ENCODE assay signal across 1 cellular context in the genomic region with DNA sequence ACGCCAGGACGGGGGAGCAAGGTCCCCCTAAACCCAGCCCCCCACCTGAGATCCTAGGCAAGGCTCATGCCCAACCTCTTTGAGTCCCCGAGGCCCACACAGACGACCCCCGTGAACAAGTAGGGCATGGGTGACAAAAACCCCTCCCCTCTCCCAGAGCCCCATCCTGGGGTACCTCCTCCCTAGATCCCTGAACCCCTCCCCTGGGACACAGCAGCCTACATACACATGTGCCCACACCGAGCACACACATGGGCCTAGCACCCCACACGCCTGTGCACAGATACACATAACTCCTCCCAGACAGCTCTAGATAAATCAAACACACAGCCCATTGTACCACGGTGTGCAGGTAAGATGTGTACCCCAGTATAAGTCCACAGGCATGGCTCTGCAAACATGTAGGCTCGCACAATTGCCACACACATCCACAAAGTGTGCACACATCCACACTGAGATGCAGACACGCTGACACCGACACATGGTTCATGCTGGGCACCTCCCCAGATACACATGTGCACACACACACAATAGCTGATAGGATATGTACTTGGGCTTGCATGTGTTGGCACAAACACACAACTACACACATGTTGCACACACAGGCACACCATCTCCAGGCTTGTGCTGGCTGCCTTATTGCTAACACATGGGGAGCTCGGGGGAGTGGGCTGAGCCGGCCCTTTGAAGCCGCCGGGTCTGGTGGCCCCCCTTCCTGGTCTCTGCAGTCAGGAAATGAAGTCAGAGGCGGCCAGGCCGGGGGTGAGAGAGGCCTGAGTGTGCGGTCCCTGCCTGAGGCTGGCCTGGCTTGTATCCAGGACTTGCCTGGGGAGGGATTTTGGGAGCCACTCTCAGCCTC.
TF ChIP-seq lines count a peak whose summit lies in the region.

No MANE protein-coding gene starts in this region.

TF ChIP-seq in GM12878, 131 proteins besides CTCF, POLR2A, EP300 and RAD21:
- TF ChIP-seq ETV6 (conservative IDR thresholded peaks at IDR 0.05 in 1 of 2, IDR thresholded peaks at IDR 0.05 in 1 of 2; ENCODE audit: borderline replicate concordance in 1 of 2, low read depth in 1 of 2) (no peak), SUPT20H (IDR thresholded peaks at IDR 0.05; ENCODE audit: borderline replicate concordance, control insufficient read depth, low read depth, low read length) (no peak), TCF12 (IDR thresholded peaks at IDR 0.05; ENCODE audit: low read depth, low read length) (no peak), ZSCAN29 (IDR thresholded peaks at IDR 0.05) (no peak), MEF2B (IDR thresholded peaks at IDR 0.05; ENCODE audit: partially characterized antibody, poor library complexity, severe bottlenecking) (no peak)
- TF ChIP-seq, protein P1, sequence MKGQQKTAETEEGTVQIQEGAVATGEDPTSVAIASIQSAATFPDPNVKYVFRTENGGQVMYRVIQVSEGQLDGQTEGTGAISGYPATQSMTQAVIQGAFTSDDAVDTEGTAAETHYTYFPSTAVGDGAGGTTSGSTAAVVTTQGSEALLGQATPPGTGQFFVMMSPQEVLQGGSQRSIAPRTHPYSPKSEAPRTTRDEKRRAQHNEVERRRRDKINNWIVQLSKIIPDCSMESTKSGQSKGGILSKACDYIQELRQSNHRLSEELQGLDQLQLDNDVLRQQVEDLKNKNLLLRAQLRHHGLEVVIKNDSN (IDR thresholded peaks at IDR 0.05; ENCODE audit: borderline replicate concordance, extremely low read length, insufficient read depth, low read depth, low read length) = no peak
- TF ChIP-seq, protein P2, sequence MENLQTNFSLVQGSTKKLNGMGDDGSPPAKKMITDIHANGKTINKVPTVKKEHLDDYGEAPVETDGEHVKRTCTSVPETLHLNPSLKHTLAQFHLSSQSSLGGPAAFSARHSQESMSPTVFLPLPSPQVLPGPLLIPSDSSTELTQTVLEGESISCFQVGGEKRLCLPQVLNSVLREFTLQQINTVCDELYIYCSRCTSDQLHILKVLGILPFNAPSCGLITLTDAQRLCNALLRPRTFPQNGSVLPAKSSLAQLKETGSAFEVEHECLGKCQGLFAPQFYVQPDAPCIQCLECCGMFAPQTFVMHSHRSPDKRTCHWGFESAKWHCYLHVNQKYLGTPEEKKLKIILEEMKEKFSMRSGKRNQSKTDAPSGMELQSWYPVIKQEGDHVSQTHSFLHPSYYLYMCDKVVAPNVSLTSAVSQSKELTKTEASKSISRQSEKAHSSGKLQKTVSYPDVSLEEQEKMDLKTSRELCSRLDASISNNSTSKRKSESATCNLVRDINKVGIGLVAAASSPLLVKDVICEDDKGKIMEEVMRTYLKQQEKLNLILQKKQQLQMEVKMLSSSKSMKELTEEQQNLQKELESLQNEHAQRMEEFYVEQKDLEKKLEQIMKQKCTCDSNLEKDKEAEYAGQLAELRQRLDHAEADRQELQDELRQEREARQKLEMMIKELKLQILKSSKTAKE (IDR thresholded peaks at IDR 0.05; ENCODE audit: low read depth, poor library complexity, severe bottlenecking) = no peak
